Comparison of ENCODE assay signal across 8 cellular contexts in the genomic region with DNA sequence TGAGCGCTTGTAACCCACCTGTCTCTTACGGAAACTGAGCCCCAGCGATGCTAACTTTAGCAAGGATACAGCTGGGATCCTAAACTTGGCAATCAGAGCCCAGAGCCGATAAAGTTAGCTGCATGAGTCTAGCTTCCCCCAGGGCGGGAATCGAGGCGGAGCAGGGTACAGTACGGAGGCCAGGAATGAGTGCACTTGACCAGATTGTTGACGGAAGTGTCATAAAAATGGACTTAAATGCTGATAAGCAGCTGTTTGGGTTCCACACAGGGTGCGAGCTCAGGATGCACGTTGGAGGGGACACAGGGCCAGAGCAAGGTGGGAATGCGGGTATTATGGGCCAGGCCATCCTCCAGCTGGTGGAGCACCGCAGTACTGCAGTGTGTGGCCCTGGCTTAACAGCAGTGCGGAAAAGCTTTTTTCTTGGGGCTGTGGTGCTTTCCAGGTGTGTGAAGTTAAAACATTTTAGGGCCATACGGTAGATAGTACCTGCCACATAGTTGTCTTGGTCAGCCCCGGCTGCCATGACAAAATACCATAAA. TPM values are rescaled to one million over a fixed set of nuclear protein-coding genes. Genes with fewer than 3 reads are reported as not detected.
DNase-seq lines count a peak whose midpoint lies in the region; ATAC-seq, FAIRE-seq and TF ChIP-seq lines count a peak whose summit lies in the region.
"Not testable (repeated sequence)": the region's sequence is repeated elsewhere in the genome, so short reads cannot be mapped to it uniquely, and the experiment has no call there.

No MANE protein-coding gene starts in this region.

- peak overlapping the region; percentile 92 for H2BK5ac ChIP-seq in H1 (ENCODE audit: low read depth, low read length)

- peak overlapping the region; percentile 76 to 96 for H3K4me2 ChIP-seq in H1 (ENCODE audit: insufficient read depth in 1 of 2, low read depth in 2 of 2, low read length in 2 of 2)

- H4K8ac ChIP-seq in H1 (ENCODE audit: extremely low read depth, insufficient read depth, low read length): peak overlapping the region; percentile 54; the same call in 1 of the 2 replicates

- H2BK12ac ChIP-seq in H1 (ENCODE audit: low read depth, low read length): not testable (repeated sequence)

- peak; percentile 42 for DNase-seq in COLO668 (lab: John Stamatoyannopoulos, UW; ENCODE audit: unreplicated experiment)
- peak; percentile 86 for DNase-seq in NCI-H69 (lab: John Stamatoyannopoulos, UW)
- DNase-seq in activated CD4-positive, alpha-beta T cell treated with anti-CD3 and anti-CD28 coated beads, Interleukin-2, amount 50 U/mL, for 1 hour: peak; percentile 22
- DNase-seq in H1 (ENCODE audit: low read depth in 1 of 2, low spot score in 2 of 2); lower leg skin (ENCODE audit: low spot score in 2 of 2): not testable (repeated sequence)
- DNase-seq in stimulated activated CD4-positive, alpha-beta T cell treated with anti-CD3 and anti-CD28 coated beads, Interleukin-15, amount 100 ng/mL, for 24 hours: peak; percentile 36

- peak overlapping the region; percentile 92 for H4K5ac ChIP-seq in H1 (ENCODE audit: insufficient read length, low read depth, low read length)

- not testable (repeated sequence) for FAIRE-seq in H1 (lab: Jason Lieb, UNC)

- CTCF ChIA-PET in H1 (lab: Charles Lee; ENCODE audit: partially characterized antibody): interaction anchor here (0.7 to 1.4 kb wide), 3 partner anchors 52 to 169 kb away, joined by 3 to 4 read pairs (median 3); no protein-coding TSS in a partner anchor

- H3K4me1 ChIP-seq in H1 (replicated peaks in 1 of 4; ENCODE audit: control insufficient read depth in 3 of 4, insufficient read depth in 4 of 4, low read length in 3 of 4): not testable (repeated sequence)

- H3K4me3 ChIP-seq in H1 (ENCODE audit: extremely low read depth in 1 of 4, insufficient read depth in 2 of 4, low read depth in 3 of 4, low read length in 4 of 4) (peak overlapping the region; percentile 61 to 100 (median 84)), lower leg skin (ENCODE audit: low read depth, poor library complexity, severe bottlenecking) (peak overlapping the region; percentile 73)

- peak in 2 of 3 experiments; percentile 25 to 28; a peak in 2 of 4 replicates for TF ChIP-seq CTCF in H1 (IDR thresholded peaks at IDR 0.05; ENCODE audit: control extremely low read depth in 1 of 3, insufficient read depth in 1 of 3, low read depth in 1 of 3, low read length in 3 of 3)
- TF ChIP-seq CTCF in lower leg skin (IDR thresholded peaks at IDR 0.05): not testable (repeated sequence)

- peak; percentile 50 for ATAC-seq in GM21360 (IDR thresholded peaks at IDR 0.05; ENCODE audit: unreplicated experiment)
- ATAC-seq in HG03108 (IDR thresholded peaks at IDR 0.05; ENCODE audit: unreplicated experiment): peak; percentile 20

- peaks cover 0 to 33% of the 10 kb centered on the region in 2 experiments; a peak in 3 of 4 replicates for H3K79me2 ChIP-seq in H1 (ENCODE audit: control insufficient read depth in 1 of 2, insufficient read depth in 2 of 2, low read length in 2 of 2)

- not testable (repeated sequence) for H3K23me2 ChIP-seq in H1 (ENCODE audit: low read depth, low read length)

- H3K9me3 ChIP-seq in H1 (ENCODE audit: insufficient read depth in 2 of 2, low read depth in 1 of 2, low read length in 1 of 2): not testable (repeated sequence)

- not testable (repeated sequence) for H3K79me1 ChIP-seq in H1 (ENCODE audit: low read depth, low read length)

- not testable (repeated sequence) for H3K14ac ChIP-seq in H1 (ENCODE audit: insufficient read length)

- H2AK5ac ChIP-seq in H1 (ENCODE audit: low read depth, low read length): 0 out of 2 replicates have a peak overlapping the region, but pooled peaks have one; percentile 70

- H4K20me1 ChIP-seq in H1 (replicated peaks in 1 of 2; ENCODE audit: control insufficient read depth in 1 of 2, insufficient read depth in 2 of 2, low read length in 2 of 2): not testable (repeated sequence)

- WGBS in H1 (ENCODE audit: extremely low coverage in 1 of 2, insufficient coverage in 1 of 2, insufficient read length in 1 of 2, insufficient replicate concordance in 2 of 2, low coverage in 1 of 2, low lambda C conversion rate in 2 of 2, missing lambda C conversion rate in 1 of 2), 2 experiments: 7% methylated on average over 12 of the region's 16 CpGs; no CpG with 5 or more reads in 1 of the 2 experiments
- 2 to 3% methylated on average over 11 to 16 of the region's 16 CpGs for WGBS in lower leg skin, 2 donors

- not testable (repeated sequence) for TF ChIP-seq POLR2A in H1 (IDR thresholded peaks at IDR 0.05; ENCODE audit: control extremely low read depth in 1 of 2, low read depth in 2 of 2, low read length in 2 of 2); lower leg skin (IDR thresholded peaks at IDR 0.05)

- TF ChIP-seq EP300 in H1 (IDR thresholded peaks at IDR 0.05; ENCODE audit: borderline replicate concordance in 1 of 2, low read depth in 2 of 2, low read length in 2 of 2): not testable (repeated sequence)

- not testable (repeated sequence) for TF ChIP-seq RAD21 in H1 (IDR thresholded peaks at IDR 0.05 in 1 of 2, conservative IDR thresholded peaks at IDR 0.05 in 1 of 2; ENCODE audit: low read depth in 2 of 2, low read length in 2 of 2)

- H3K36me3 ChIP-seq in H1 (ENCODE audit: control insufficient read depth in 2 of 4, insufficient read depth in 4 of 4, low read length in 3 of 4): not testable (repeated sequence)

- not testable (repeated sequence) for H2BK20ac ChIP-seq in H1 (ENCODE audit: low read length)

- intact Hi-C loops in lower leg skin (cut with DNase I; ENCODE audit: low total_unique reads): not testable (repeated sequence)

- H3K27ac ChIP-seq in H1 (ENCODE audit: low read depth, low read length): peak overlapping the region; percentile 84; the same call in 1 of the 2 replicates

- peak overlapping the region; percentile 78; the same call in 1 of the 2 replicates for H3K18ac ChIP-seq in H1 (ENCODE audit: extremely low read depth, low read length)

- POLR2A ChIA-PET in H1 (lab: Charles Lee; ENCODE audit: partially characterized antibody): interaction anchor here (0.6 to 0.9 kb wide), 2 partner anchors 53 to 658 kb away, joined by 3 read pairs; no protein-coding TSS in a partner anchor

- peak overlapping the region; percentile 72 for H2AFZ ChIP-seq in H1 (ENCODE audit: low read length)

- H2BK15ac ChIP-seq in H1 (ENCODE audit: low read length): not testable (repeated sequence)

- H2BK120ac ChIP-seq in H1 (replicated peaks; ENCODE audit: low read depth, low read length): not testable (repeated sequence)

- not testable (repeated sequence) for H3K23ac ChIP-seq in H1 (ENCODE audit: insufficient read length)

- H3K4ac ChIP-seq in H1 (replicated peaks; ENCODE audit: insufficient read length, low read depth, low read length): not testable (repeated sequence)

- not testable (repeated sequence) for H3K27me3 ChIP-seq in H1 (replicated peaks in 1 of 4; ENCODE audit: control insufficient read depth in 3 of 4, extremely low read depth in 1 of 4, insufficient read depth in 3 of 4, low read length in 3 of 4)

- not testable (repeated sequence) for H4K91ac ChIP-seq in H1 (replicated peaks; ENCODE audit: insufficient read length, low read length)

- peak overlapping the region; percentile 36 to 99 (median 81) for H3K9ac ChIP-seq in H1 (replicated peaks in 1 of 4; ENCODE audit: extremely low read depth in 1 of 4, low read depth in 3 of 4, low read length in 3 of 4)

- H3K56ac ChIP-seq in H1 (replicated peaks; ENCODE audit: insufficient read length, low read depth, low read length): not testable (repeated sequence)

RNA-seq across cellular contexts. Expression of a gene that starts 0.7 kb away (rescaled TPM):
- 135 and 141 TPM in 2 replicates for total RNA-seq in H1 (2021; fragmentation: NEBNext Ultra II Directional; extraction: Animal tissue kit (Norgen Biotek cat#: 25700))
- 61.6 and 77.3 TPM in 2 replicates for polyA plus RNA-seq in H1 (2011; rRNA removed)
- polyA plus RNA-seq in H1 (2011; cell fraction: cytosol; rRNA removed): 89.6 TPM
- 466 TPM for polyA plus RNA-seq in H1 (2011; cell fraction: nucleus; rRNA removed)
- polyA plus RNA-seq in H1 (2012, experiment 1 of 2): 106 to 121 TPM (median 117 TPM) in 4 replicates
- 60.6 TPM for polyA plus RNA-seq in H1 (2012, experiment 2 of 2)
- 52.1 TPM for polyA plus RNA-seq in H1 (2013, experiment 1 of 2)
- 44.4 TPM for polyA plus RNA-seq in H1 (2013, experiment 2 of 2)
- polyA minus RNA-seq in H1 (2011; rRNA and poly(A)+ RNA removed): 107 and 110 TPM in 2 replicates
- polyA minus RNA-seq in H1 (2011; cell fraction: cytosol; rRNA and poly(A)+ RNA removed): 61.2 TPM
- polyA minus RNA-seq in H1 (2011; cell fraction: nucleus; rRNA and poly(A)+ RNA removed): 182 TPM
- total RNA-seq in lower leg skin: 10 to 100 TPM; 23.5 to 26.8 (median 25.7) TPM
